Comparison of ENCODE assay signal across 2 cellular contexts in the genomic region with DNA sequence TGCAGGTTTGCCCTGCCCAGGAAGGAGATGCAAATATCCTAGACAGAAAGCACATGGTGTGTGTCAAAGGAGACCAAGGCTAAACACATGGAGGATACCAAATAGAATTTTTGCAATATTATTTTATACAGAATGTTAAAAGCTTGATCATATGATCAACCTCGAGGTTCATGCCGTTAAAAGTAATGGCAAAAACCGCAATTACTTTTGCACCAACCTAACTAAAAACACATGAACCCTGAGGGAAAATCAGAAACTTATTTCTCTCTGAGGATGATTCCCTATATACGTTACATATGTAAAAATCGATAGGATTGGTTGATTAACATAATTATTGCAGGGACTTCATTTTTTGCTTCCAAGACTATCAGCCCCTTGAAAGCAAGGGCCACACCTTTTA.
TF ChIP-seq lines count a peak whose summit lies in the region.

No MANE protein-coding gene starts in this region.

TF ChIP-seq in HepG2, 621 proteins besides CTCF, POLR2A, EP300 and RAD21 (continues in another document):
- TF ChIP-seq ZNF674 (CRISPR knock-in tag; IDR thresholded peaks at IDR 0.05; ENCODE audit: low read depth), result no peak
- no peak for TF ChIP-seq TIGD3 (CRISPR knock-in tag; IDR thresholded peaks at IDR 0.05; ENCODE audit: borderline replicate concordance)
- no peak for TF ChIP-seq SNAPC5 (CRISPR knock-in tag; IDR thresholded peaks at IDR 0.05; ENCODE audit: borderline replicate concordance)
- no peak for TF ChIP-seq KIAA2018 (CRISPR knock-in tag; IDR thresholded peaks at IDR 0.05; ENCODE audit: borderline replicate concordance)

TF ChIP-seq in H1, 55 proteins besides CTCF, POLR2A, EP300 and RAD21:
- TF ChIP-seq HDAC6 (IDR thresholded peaks at IDR 0.05; ENCODE audit: low read depth, low read length) (no peak), KDM5A (IDR thresholded peaks at IDR 0.05; ENCODE audit: low read length) (no peak), ATF2 (IDR thresholded peaks at IDR 0.05; ENCODE audit: low read length) (no peak), BRCA1 (IDR thresholded peaks at IDR 0.05; ENCODE audit: low read depth, low read length) (no peak), POLR2AphosphoS5 (IDR thresholded peaks at IDR 0.05; ENCODE audit: low read depth, low read length) (no peak), HDAC2 (IDR thresholded peaks at IDR 0.05; ENCODE audit: borderline replicate concordance in 1 of 2, low read depth in 2 of 2, low read length in 2 of 2) (no peak), CHD7 (IDR thresholded peaks at IDR 0.05; ENCODE audit: insufficient replicate concordance, low read length) (no peak), SIN3A (conservative IDR thresholded peaks at IDR 0.05 in 1 of 2, IDR thresholded peaks at IDR 0.05 in 1 of 2; ENCODE audit: low read depth in 1 of 2, low read length in 2 of 2) (no peak), YY1 (IDR thresholded peaks at IDR 0.05; ENCODE audit: low read depth, low read length) (no peak), CBX8 (IDR thresholded peaks at IDR 0.05; ENCODE audit: borderline replicate concordance, low read depth, low read length) (no peak), RBBP5 (IDR thresholded peaks at IDR 0.05; ENCODE audit: borderline replicate concordance, low read depth, low read length) (no peak), SP4 (IDR thresholded peaks at IDR 0.05; ENCODE audit: low read length) (no peak)
- TF ChIP-seq, protein P1, sequence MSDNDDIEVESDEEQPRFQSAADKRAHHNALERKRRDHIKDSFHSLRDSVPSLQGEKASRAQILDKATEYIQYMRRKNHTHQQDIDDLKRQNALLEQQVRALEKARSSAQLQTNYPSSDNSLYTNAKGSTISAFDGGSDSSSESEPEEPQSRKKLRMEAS (IDR thresholded peaks at IDR 0.05), result no peak
